In genomic region chr14:98761993-98762392, GRCh38 we compare ENCODE assay signal across 9 cellular contexts.
"Had no signal": no experiment of that assay in that cellular context is flagged by ENCODE, and none has a peak within 500 bp of the region (broad histone marks: within the 10 kb centered on the region; RNA-seq: fewer than 3 reads in every experiment).

No MANE protein-coding gene starts in this region.

- FAIRE-seq: H1, H54, K562 had no signal

- H3K4me2 ChIP-seq: GM23338 had no signal

- DNase-seq: H9, HCEC 1CT, HFFc6, IMR-90 had no signal

- H3K27ac ChIP-seq: HL-60 had no signal

- H3K4me3 ChIP-seq: GM23338, K562 had no signal
